Comparison of ENCODE assay signal across 8 cellular contexts in the genomic region with DNA sequence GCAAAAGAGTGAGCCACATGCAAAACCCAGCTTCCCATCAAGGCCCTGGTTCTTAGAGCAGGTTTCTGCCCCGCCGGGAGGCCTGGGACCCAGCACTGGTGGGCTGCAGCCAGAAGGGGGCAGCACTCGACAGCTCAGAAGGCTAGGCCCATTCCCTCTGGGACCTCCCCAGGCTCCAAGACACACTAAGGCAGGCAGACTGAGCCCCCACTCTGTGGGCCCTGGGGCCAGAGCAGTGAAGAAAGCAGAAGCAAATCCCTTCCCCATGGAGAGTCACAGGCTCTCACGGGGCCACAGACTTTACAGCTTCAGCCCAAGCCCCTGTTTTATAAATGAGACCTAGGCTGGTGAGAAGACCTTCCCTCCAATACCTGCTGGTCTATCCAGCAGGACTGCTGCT.
DNase-seq lines count a peak whose midpoint lies in the region; ATAC-seq and TF ChIP-seq lines count a peak whose summit lies in the region.

No MANE protein-coding gene starts in this region.

- H3K27me3 Mint-ChIP-seq in activated CD4-positive, alpha-beta T cell treated with anti-CD3 and anti-CD28 coated beads, Interleukin-2, amount 10 ng/mL, durations not matched to agents 24 days and 14 days, result no peaks in the 10 kb centered on the region
- no peaks in the 10 kb centered on the region for H3K27me3 Mint-ChIP-seq in memory B cell

- no peak overlapping the region for H3K27ac Mint-ChIP-seq in activated CD4-positive, alpha-beta T cell treated with anti-CD3 and anti-CD28 coated beads, Interleukin-2, amount 10 ng/mL, durations not matched to agents 24 days and 14 days
- H3K27ac Mint-ChIP-seq in memory B cell, result no peak overlapping the region

- peak overlapping the region in 3 of 59 donors; percentile 4 to 40 (median 10) for H3K27ac ChIP-seq in dorsolateral prefrontal cortex

- peaks cover 6% of the 10 kb centered on the region for H3K36me3 Mint-ChIP-seq in activated CD4-positive, alpha-beta T cell treated with anti-CD3 and anti-CD28 coated beads, Interleukin-2, amount 10 ng/mL, durations not matched to agents 24 days and 14 days (ENCODE audit: low read depth)
- no peaks in the 10 kb centered on the region for H3K36me3 Mint-ChIP-seq in memory B cell

- H3K4me3 Mint-ChIP-seq in activated CD4-positive, alpha-beta T cell treated with anti-CD3 and anti-CD28 coated beads, Interleukin-2, amount 10 ng/mL, durations not matched to agents 24 days and 14 days, result no peak overlapping the region
- H3K4me3 Mint-ChIP-seq in memory B cell, result no peak overlapping the region

- H3K4me3 ChIP-seq in dorsolateral prefrontal cortex, result no peak overlapping the region

- H3K9me3 Mint-ChIP-seq in activated CD4-positive, alpha-beta T cell treated with anti-CD3 and anti-CD28 coated beads, Interleukin-2, amount 10 ng/mL, durations not matched to agents 24 days and 14 days, result no peaks in the 10 kb centered on the region
- no peaks in the 10 kb centered on the region for H3K9me3 Mint-ChIP-seq in memory B cell

- H3K4me1 Mint-ChIP-seq in activated CD4-positive, alpha-beta T cell treated with anti-CD3 and anti-CD28 coated beads, Interleukin-2, amount 10 ng/mL, durations not matched to agents 24 days and 14 days, result peaks cover 8% of the 10 kb centered on the region
- no peaks in the 10 kb centered on the region for H3K4me1 Mint-ChIP-seq in memory B cell

- peak; percentile 87 for ATAC-seq in GM19025 (IDR thresholded peaks at IDR 0.05; ENCODE audit: low read depth, unreplicated experiment)
- peak; percentile 92 for ATAC-seq in HG03135 (IDR thresholded peaks at IDR 0.05; ENCODE audit: unreplicated experiment)
- peak; percentile 82 for ATAC-seq in memory B cell (ENCODE audit: low read depth)

- intact Hi-C loops in activated CD4-positive, alpha-beta T cell treated with anti-CD3 and anti-CD28 coated beads, Interleukin-2, amount 10 ng/mL, durations not matched to agents 24 days and 14 days (cut with micrococcal nuclease), result no loop called here
- intact Hi-C loops in dorsolateral prefrontal cortex (cut with DNase I), result loop anchor here (2.0 to 10.0 kb wide), 3 partner anchors 189 to 643 kb away; no protein-coding TSS in a partner anchor

- no peaks in the 10 kb centered on the region for H3K27me3 ChIP-seq in dorsolateral prefrontal cortex

- DNase-seq in C1 segment of cervical spinal cord (lab: John Stamatoyannopoulos, UW) (peak in 13 of 14 donors; percentile 2 to 86 (median 63)), NCI-H510A (lab: John Stamatoyannopoulos, UW) (peak; percentile 12), dorsolateral prefrontal cortex (peak; percentile 18 to 78 (median 62)), memory B cell (ENCODE audit: low spot score in 2 of 2) (peak; percentile 58 to 78)
- peak; percentile 88 for DNase-seq in activated CD4-positive, alpha-beta T cell treated with anti-CD3 and anti-CD28 coated beads, Interleukin-2, amount 10 ng/mL, durations not matched to agents 24 days and 14 days
- DNase-seq in stimulated activated CD8-positive, alpha-beta memory T cell treated with anti-CD3 and anti-CD28 coated beads, Interleukin-2, amount 100 ng/mL, for 1 hour (ENCODE audit: low read depth in 2 of 2), result peak; percentile 24 to 31

- peak in 55 of 56 donors; percentile 54 to 90 (median 76) for TF ChIP-seq CTCF in dorsolateral prefrontal cortex (IDR thresholded peaks at IDR 0.05 in 54 of 56, conservative IDR thresholded peaks at IDR 0.05 in 2 of 56; ENCODE audit: low read depth in 1 of 56, partially characterized antibody in 56 of 56)

Comparison
In these comparisons a context has a peak if more than half of its experiments do, and no peak if none do; other contexts are left out.
1. DNase-seq: peak in every context shown above with its lines; median percentile 88 in activated CD4-positive, alpha-beta T cell treated with anti-CD3 and anti-CD28 coated beads, Interleukin-2, amount 10 ng/mL, durations not matched to agents 24 days and 14 days; 68 in memory B cell; 63 in C1 segment of cervical spinal cord; 62 in dorsolateral prefrontal cortex; 28 in stimulated activated CD8-positive, alpha-beta memory T cell treated with anti-CD3 and anti-CD28 coated beads, Interleukin-2, amount 100 ng/mL, for 1 hour; 12 in NCI-H510A.